ENCODE assay signal across 18 cellular contexts in the genomic region with DNA sequence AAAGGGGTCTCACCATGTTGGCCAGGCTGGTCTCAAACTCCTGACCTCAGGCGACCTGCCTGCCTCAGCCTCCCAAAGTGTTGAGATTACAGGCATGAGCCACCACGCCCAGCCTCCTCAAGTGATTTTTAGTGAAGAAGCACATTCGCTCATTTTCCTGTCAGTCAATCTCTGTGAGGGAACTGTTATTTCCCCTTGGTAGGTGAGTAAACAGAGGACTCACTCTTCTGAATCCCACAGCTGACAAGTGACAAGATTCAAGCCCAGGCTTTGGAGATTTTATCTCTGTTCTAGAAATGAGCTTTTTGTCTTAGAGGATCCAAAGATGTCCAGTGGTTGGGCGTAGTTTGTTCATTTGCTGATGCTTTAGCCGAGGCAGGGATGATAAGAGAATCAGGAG. TPM values are rescaled to one million over a fixed set of nuclear protein-coding genes. Genes with fewer than 3 reads are reported as not detected.
DNase-seq lines count a peak whose midpoint lies in the region; ATAC-seq and TF ChIP-seq lines count a peak whose summit lies in the region.
"Had no signal": no experiment of that assay in that cellular context is flagged by ENCODE, and none has a peak within 500 bp of the region (broad histone marks: within the 10 kb centered on the region; RNA-seq: fewer than 3 reads in every experiment).

No MANE protein-coding gene starts in this region.

- peak; percentile 24 for DNase-seq in Calu3
- DNase-seq in GM23338 (ENCODE audit: low spot score) = no peak
- DNase-seq in mesothelial cell of epicardium (ENCODE audit: low spot score in 2 of 2, unreplicated experiment in 2 of 2) = no peak
- no peak for DNase-seq in NK-92 (lab: John Stamatoyannopoulos, UW; ENCODE audit: unreplicated experiment)
- DNase-seq: activated CD4-positive, alpha-beta T cell treated with anti-CD3 and anti-CD28 coated beads, Interleukin-2, amount 50 U/mL, for 4 hours; CD8-positive, alpha-beta T cell; foreskin melanocyte; HCEC 1CT; mesenchymal stem cell; NCI-H1092; NCI-H446 treated with DMSO at 0.1 percent for 48 hours; occipital lobe had no signal

- H3K9me3 Mint-ChIP-seq in Calu3 (ENCODE audit: low read depth, unreplicated experiment) (no peaks in the 10 kb centered on the region), GM23338 (peaks cover 7% of the 10 kb centered on the region), mesothelial cell of epicardium (peaks cover 5% of the 10 kb centered on the region)
- H3K9me3 Mint-ChIP-seq: CD8-positive, alpha-beta T cell; T-helper 2 cell treated with Interferon-gamma antibody and Interleukin-4, amounts not matched to agents 5 μg/mL and 100 μg/mL, for 36 hours had no signal

- H3K27ac ChIP-seq in GM23338 (ENCODE audit: low read depth) (no peak overlapping the region), VCaP (peak overlapping the region; percentile 100)

- CTCF ChIA-PET in Calu3 (lab: Charles Lee) = no interaction called here

- no peaks in the 10 kb centered on the region for H3K36me3 ChIP-seq in GM23338 (ENCODE audit: insufficient read depth)

- H3K4me1 ChIP-seq in GM23338 (ENCODE audit: insufficient read depth) = peaks cover 18% of the 10 kb centered on the region; the same call in 1 of the 2 replicates

- intact Hi-C loops in Calu3 (cut with micrococcal nuclease; ENCODE audit: unreplicated experiment) = loop anchor here (1.0 kb wide), 1 partner anchor 44 kb away; a partner anchor contains a TSS

- H3K4me3 Mint-ChIP-seq in Calu3 (ENCODE audit: low read depth, unreplicated experiment) = peak overlapping the region; percentile 57
- no peak overlapping the region for H3K4me3 Mint-ChIP-seq in GM23338
- H3K4me3 Mint-ChIP-seq in mesothelial cell of epicardium = no peak overlapping the region
- H3K4me3 Mint-ChIP-seq: CD8-positive, alpha-beta T cell; T-helper 2 cell treated with Interferon-gamma antibody and Interleukin-4, amounts not matched to agents 5 μg/mL and 100 μg/mL, for 36 hours had no signal

- BruUV-seq in Calu3 (replicated peaks; lab: Mats Ljungman, UMichigan) = no TSS peak

- H4K20me1 ChIP-seq in GM23338 (replicated peaks; ENCODE audit: insufficient read depth) = no peaks in the 10 kb centered on the region

- H3K27me3 Mint-ChIP-seq in Calu3 (ENCODE audit: unreplicated experiment) (no peaks in the 10 kb centered on the region), GM23338 (ENCODE audit: insufficient read depth, low read depth, poor library complexity) (peaks cover 5% of the 10 kb centered on the region), mesothelial cell of epicardium (ENCODE audit: low read depth) (no peaks in the 10 kb centered on the region)

- ATAC-seq in GM23338 (no peak), GM21423 (IDR thresholded peaks at IDR 0.05; ENCODE audit: unreplicated experiment) (no peak), GM18909 (IDR thresholded peaks at IDR 0.05; ENCODE audit: poor library complexity, unreplicated experiment) (no peak), HG02588 (IDR thresholded peaks at IDR 0.05; ENCODE audit: unreplicated experiment) (no peak)
- ATAC-seq: CD8-positive, alpha-beta T cell had no signal

- no peaks in the 10 kb centered on the region for H3K27me3 ChIP-seq in GM23338 (ENCODE audit: insufficient read depth)

- H3K9me2 ChIP-seq in GM23338 (ENCODE audit: insufficient read depth) = no peaks in the 10 kb centered on the region

- TF ChIP-seq CTCF in Calu3 (IDR thresholded peaks at IDR 0.05; ENCODE audit: unreplicated experiment) (no peak), GM23338 (conservative IDR thresholded peaks at IDR 0.05; ENCODE audit: low read depth in 2 of 2) (no peak), VCaP (conservative IDR thresholded peaks at IDR 0.05) (no peak), mesothelial cell of epicardium (IDR thresholded peaks at IDR 0.05; ENCODE audit: unreplicated experiment) (no peak)

- no peaks in the 10 kb centered on the region for H3F3A ChIP-seq in GM23338 (replicated peaks; ENCODE audit: low read depth)

- H3K4me2 ChIP-seq in GM23338 = no peak overlapping the region

- H3K4me1 Mint-ChIP-seq in Calu3 (ENCODE audit: low read depth, unreplicated experiment) (peaks cover 60% of the 10 kb centered on the region), GM23338 (peaks cover 25% of the 10 kb centered on the region), mesothelial cell of epicardium (peaks cover 31% of the 10 kb centered on the region)

- H3K79me2 ChIP-seq in GM23338 (replicated peaks; ENCODE audit: insufficient read depth) = no peaks in the 10 kb centered on the region

- no peak overlapping the region for H3K4me3 ChIP-seq in GM23338

- H3K36me3 Mint-ChIP-seq in Calu3 (ENCODE audit: insufficient read depth, unreplicated experiment) (peaks cover 4% of the 10 kb centered on the region), GM23338 (ENCODE audit: low read depth) (peaks cover 5% of the 10 kb centered on the region; the same call in 2 of the 3 replicates), mesothelial cell of epicardium (no peaks in the 10 kb centered on the region)
- H3K36me3 Mint-ChIP-seq: CD8-positive, alpha-beta T cell had no signal

- peak overlapping the region; percentile 98 for H2AFZ ChIP-seq in GM23338

- H3K27ac Mint-ChIP-seq in Calu3 (ENCODE audit: unreplicated experiment) (peak overlapping the region; percentile 82), GM23338 (no peak overlapping the region), mesothelial cell of epicardium (peak overlapping the region; percentile 82)
- H3K27ac Mint-ChIP-seq: CD8-positive, alpha-beta T cell; T-helper 2 cell treated with Interferon-gamma antibody and Interleukin-4, amounts not matched to agents 5 μg/mL and 100 μg/mL, for 36 hours had no signal

TF ChIP-seq in GM23338, 12 proteins besides CTCF, POLR2A, EP300 and RAD21 (continues in another document):
- TF ChIP-seq EZH2 (IDR thresholded peaks at IDR 0.05; ENCODE audit: low read depth, unreplicated experiment) (no peak), ZNF331 (CRISPR knock-in tag; IDR thresholded peaks at IDR 0.05; ENCODE audit: low read depth) (no peak), NANOG (IDR thresholded peaks at IDR 0.05; ENCODE audit: borderline replicate concordance) (no peak), STAT1 (IDR thresholded peaks at IDR 0.05; ENCODE audit: unreplicated experiment) (no peak), CREB1 (CRISPR knock-in tag; IDR thresholded peaks at IDR 0.05; ENCODE audit: low read depth) (no peak), ZNF114 (CRISPR knock-in tag; IDR thresholded peaks at IDR 0.05) (no peak), EZH2phosphoT487 (IDR thresholded peaks at IDR 0.05; ENCODE audit: unreplicated experiment) (no peak)
- TF ChIP-seq, protein P1, sequence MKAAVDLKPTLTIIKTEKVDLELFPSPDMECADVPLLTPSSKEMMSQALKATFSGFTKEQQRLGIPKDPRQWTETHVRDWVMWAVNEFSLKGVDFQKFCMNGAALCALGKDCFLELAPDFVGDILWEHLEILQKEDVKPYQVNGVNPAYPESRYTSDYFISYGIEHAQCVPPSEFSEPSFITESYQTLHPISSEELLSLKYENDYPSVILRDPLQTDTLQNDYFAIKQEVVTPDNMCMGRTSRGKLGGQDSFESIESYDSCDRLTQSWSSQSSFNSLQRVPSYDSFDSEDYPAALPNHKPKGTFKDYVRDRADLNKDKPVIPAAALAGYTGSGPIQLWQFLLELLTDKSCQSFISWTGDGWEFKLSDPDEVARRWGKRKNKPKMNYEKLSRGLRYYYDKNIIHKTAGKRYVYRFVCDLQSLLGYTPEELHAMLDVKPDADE (IDR thresholded peaks at IDR 0.05) = no peak
- TF ChIP-seq, protein P2, sequence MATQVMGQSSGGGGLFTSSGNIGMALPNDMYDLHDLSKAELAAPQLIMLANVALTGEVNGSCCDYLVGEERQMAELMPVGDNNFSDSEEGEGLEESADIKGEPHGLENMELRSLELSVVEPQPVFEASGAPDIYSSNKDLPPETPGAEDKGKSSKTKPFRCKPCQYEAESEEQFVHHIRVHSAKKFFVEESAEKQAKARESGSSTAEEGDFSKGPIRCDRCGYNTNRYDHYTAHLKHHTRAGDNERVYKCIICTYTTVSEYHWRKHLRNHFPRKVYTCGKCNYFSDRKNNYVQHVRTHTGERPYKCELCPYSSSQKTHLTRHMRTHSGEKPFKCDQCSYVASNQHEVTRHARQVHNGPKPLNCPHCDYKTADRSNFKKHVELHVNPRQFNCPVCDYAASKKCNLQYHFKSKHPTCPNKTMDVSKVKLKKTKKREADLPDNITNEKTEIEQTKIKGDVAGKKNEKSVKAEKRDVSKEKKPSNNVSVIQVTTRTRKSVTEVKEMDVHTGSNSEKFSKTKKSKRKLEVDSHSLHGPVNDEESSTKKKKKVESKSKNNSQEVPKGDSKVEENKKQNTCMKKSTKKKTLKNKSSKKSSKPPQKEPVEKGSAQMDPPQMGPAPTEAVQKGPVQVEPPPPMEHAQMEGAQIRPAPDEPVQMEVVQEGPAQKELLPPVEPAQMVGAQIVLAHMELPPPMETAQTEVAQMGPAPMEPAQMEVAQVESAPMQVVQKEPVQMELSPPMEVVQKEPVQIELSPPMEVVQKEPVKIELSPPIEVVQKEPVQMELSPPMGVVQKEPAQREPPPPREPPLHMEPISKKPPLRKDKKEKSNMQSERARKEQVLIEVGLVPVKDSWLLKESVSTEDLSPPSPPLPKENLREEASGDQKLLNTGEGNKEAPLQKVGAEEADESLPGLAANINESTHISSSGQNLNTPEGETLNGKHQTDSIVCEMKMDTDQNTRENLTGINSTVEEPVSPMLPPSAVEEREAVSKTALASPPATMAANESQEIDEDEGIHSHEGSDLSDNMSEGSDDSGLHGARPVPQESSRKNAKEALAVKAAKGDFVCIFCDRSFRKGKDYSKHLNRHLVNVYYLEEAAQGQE (IDR thresholded peaks at IDR 0.05; ENCODE audit: unreplicated experiment) = no peak

RNA-seq across cellular contexts. Expression of a gene that starts 43.9 kb away (rescaled TPM):
- total RNA-seq in Calu3 (2022) (293 TPM in 2 replicates), mesothelial cell of epicardium (22.7 to 25.3 TPM (median 25.0 TPM) in 3 replicates)
- 1.4 and 1.5 TPM in 2 replicates for total RNA-seq in GM23338 (2014; rRNA removed; shearing (Covaris generic))
- 0.77 and 0.86 TPM in 2 replicates for polyA plus RNA-seq in GM23338 (2016; fragmentation: Nextera tagmentation; extraction: Ambion mirVana)
- total RNA-seq: CD8-positive, alpha-beta T cell; RPMI7951 had no signal

Comparison
In these comparisons a context has a peak if more than half of its experiments do, and no peak if none do; other contexts are left out.
1. RNA of a gene that starts 43.9 kb away (total RNA-seq): 293 TPM in Calu3; 22.7 to 25.3 TPM in mesothelial cell of epicardium and 1.4 to 1.5 TPM in GM23338; every median in the first group is over 10 times any median in the second.